In the genomic region with DNA sequence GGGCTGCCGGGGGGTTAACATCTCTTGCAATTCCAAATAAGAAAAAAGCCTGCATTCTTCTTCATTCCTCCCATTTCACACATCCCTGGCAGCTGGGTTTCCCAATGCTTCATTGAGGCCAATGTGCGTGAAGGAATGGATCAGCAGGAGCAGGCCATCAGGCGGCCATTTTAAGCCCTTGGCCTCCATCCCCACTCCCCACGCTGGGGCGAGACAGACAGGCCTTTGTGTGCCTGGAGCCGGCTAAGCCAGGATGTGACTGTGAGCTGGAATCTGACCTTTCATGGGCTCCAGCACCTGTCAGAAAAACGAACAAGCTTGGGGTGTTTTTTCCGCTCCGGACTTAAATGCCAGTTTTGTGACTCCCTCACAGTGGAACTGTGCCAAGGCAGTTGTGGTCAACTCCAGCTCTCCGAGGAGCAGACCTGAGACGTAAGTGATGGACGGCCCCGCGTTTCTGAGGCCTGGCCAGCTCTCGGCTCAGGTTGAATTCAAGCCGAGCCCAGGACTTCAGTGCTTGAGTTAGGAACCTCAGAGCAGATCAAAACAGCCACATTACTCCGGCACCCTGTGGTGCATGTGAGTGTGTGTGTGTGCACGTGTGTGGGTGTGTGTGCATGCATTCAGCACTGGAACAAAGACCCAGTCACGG, we compare ENCODE assay signal across 1 cellular context.
TF ChIP-seq lines count a peak whose summit lies in the region.

No MANE protein-coding gene starts in this region.

TF ChIP-seq in SK-N-SH, 30 proteins besides CTCF, POLR2A, EP300 and RAD21 (continued from another document):
- TF ChIP-seq MEF2A (IDR thresholded peaks at IDR 0.05; ENCODE audit: borderline replicate concordance, low read depth) (peak; percentile 63; the same call in 1 of the 2 replicates), FOXM1 (IDR thresholded peaks at IDR 0.05; ENCODE audit: low read depth) (peak; percentile 96), FOSL2 (IDR thresholded peaks at IDR 0.05; ENCODE audit: borderline replicate concordance, low read depth) (peak; percentile 84), ELF1 (IDR thresholded peaks at IDR 0.05) (peak; percentile 53; the same call in 1 of the 2 replicates), RFX5 (IDR thresholded peaks at IDR 0.05; ENCODE audit: low read length) (no peak), POLR2AphosphoS5 (IDR thresholded peaks at IDR 0.05; ENCODE audit: low read depth, low read length) (peak; percentile 78; the same call in 1 of the 2 replicates), MXI1 (IDR thresholded peaks at IDR 0.05; ENCODE audit: low read depth, low read length) (no peak), NFIC (IDR thresholded peaks at IDR 0.05; ENCODE audit: borderline replicate concordance) (peak; percentile 99), TCF12 (IDR thresholded peaks at IDR 0.05) (peak; percentile 98)
- TF ChIP-seq, protein P1, sequence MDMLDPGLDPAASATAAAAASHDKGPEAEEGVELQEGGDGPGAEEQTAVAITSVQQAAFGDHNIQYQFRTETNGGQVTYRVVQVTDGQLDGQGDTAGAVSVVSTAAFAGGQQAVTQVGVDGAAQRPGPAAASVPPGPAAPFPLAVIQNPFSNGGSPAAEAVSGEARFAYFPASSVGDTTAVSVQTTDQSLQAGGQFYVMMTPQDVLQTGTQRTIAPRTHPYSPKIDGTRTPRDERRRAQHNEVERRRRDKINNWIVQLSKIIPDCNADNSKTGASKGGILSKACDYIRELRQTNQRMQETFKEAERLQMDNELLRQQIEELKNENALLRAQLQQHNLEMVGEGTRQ (IDR thresholded peaks at IDR 0.05; ENCODE audit: borderline replicate concordance, low read depth, low read length): no peak
- TF ChIP-seq, protein P2, sequence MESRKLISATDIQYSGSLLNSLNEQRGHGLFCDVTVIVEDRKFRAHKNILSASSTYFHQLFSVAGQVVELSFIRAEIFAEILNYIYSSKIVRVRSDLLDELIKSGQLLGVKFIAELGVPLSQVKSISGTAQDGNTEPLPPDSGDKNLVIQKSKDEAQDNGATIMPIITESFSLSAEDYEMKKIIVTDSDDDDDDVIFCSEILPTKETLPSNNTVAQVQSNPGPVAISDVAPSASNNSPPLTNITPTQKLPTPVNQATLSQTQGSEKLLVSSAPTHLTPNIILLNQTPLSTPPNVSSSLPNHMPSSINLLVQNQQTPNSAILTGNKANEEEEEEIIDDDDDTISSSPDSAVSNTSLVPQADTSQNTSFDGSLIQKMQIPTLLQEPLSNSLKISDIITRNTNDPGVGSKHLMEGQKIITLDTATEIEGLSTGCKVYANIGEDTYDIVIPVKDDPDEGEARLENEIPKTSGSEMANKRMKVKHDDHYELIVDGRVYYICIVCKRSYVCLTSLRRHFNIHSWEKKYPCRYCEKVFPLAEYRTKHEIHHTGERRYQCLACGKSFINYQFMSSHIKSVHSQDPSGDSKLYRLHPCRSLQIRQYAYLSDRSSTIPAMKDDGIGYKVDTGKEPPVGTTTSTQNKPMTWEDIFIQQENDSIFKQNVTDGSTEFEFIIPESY (IDR thresholded peaks at IDR 0.05; ENCODE audit: borderline replicate concordance, low read depth): peak; percentile 79; the same call in 1 of the 2 replicates
